8 cellular contexts compared by ENCODE assay signal in the genomic region with DNA sequence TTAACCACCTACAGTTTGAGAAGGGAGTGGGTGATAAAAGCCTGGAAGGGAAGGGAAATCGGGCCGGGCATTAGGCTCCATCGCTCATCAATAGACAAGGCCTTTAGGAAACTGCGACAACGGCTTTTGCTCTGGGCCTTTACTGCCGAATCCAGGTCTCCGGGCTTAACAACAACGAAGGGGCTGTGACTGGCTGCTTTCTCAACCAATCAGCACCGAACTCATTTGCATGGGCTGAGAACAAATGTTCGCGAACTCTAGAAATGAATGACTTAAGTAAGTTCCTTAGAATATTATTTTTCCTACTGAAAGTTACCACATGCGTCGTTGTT. TPM values are rescaled to one million over a fixed set of nuclear protein-coding genes. Genes with fewer than 3 reads are reported as not detected.
A peak's percentile ranks its signal among the peaks of the same experiment; 100 is the strongest.
DNase-seq lines count a peak whose midpoint lies in the region; ATAC-seq, FAIRE-seq and TF ChIP-seq lines count a peak whose summit lies in the region.

No MANE protein-coding gene starts in this region.

- no peak for TF ChIP-seq CTCF in AG10803 (conservative IDR thresholded peaks at IDR 0.05; ENCODE audit: low read length)

- H3K4me3 ChIP-seq in AG10803 (ENCODE audit: low read length), result peak overlapping the region; percentile 88

- CTCF ChIA-PET in activated CD4-positive, alpha-beta T cell treated with anti-CD3 and anti-CD28 coated beads for 36 hours (lab: Charles Lee), result interaction anchor here (0.8 to 11.3 kb wide), 9 partner anchors 18 to 379 kb away, joined by 3 to 237 read pairs (median 9); partner anchors contain the start of genes C1RL, LPCAT3 and SPSB2

- POLR2A ChIA-PET in activated CD4-positive, alpha-beta T cell treated with anti-CD3 and anti-CD28 coated beads for 36 hours (lab: Charles Lee), result interaction anchor here (0.6 to 5.3 kb wide), 37 partner anchors 9 to 875 kb away, joined by 3 to 142 read pairs (median 5); partner anchors contain the start of genes ATN1, C1RL, CDCA3 and COPS7A

- FAIRE-seq in GM19239 (lab: Jason Lieb, UNC), result peak; percentile 87

- peak; percentile 95 for DNase-seq in AG10803 (ENCODE audit: low read depth)
- DNase-seq in GM19239 (ENCODE audit: insufficient read length, low spot score), result peak; percentile 92
- DNase-seq in NCI-H510A (lab: John Stamatoyannopoulos, UW), result peak; percentile 57
- peak; percentile 88 for DNase-seq in activated CD4-positive, alpha-beta T cell treated with anti-CD3 and anti-CD28 coated beads for 36 hours
- peak; percentile 97 for DNase-seq in left kidney (ENCODE audit: low read depth, low spot score)
- peak; percentile 79 for DNase-seq in stimulated activated CD4-positive, alpha-beta T cell treated with anti-CD3 and anti-CD28 coated beads, Interleukin-1b, Interleukin-23, amount 100 ng/mL, for 48 hours

- intact Hi-C loops in activated CD4-positive, alpha-beta T cell treated with anti-CD3 and anti-CD28 coated beads for 36 hours (cut with DNase I, micrococcal nuclease), result loop anchor here (1.0 to 5.0 kb wide), 2 partner anchors 75 to 336 kb away; partner anchors contain the start of genes CHD4 (in 1 of the 2) and LPCAT3 (in 1 of the 2)
- intact Hi-C loops in dendritic cell treated with granulocyte-macrophage colony-stimulating factor and Interleukin-4, amounts not matched to agents 40 ng/mL and 50 ng/mL, for 4 days (cut with micrococcal nuclease), result loop anchor here (5.0 kb wide), 1 partner anchor 169 kb away; no protein-coding TSS in a partner anchor

- H3K4me3 Mint-ChIP-seq in activated CD4-positive, alpha-beta T cell treated with anti-CD3 and anti-CD28 coated beads for 36 hours, result peak overlapping the region; percentile 81
- peak overlapping the region; percentile 70 for H3K4me3 Mint-ChIP-seq in dendritic cell treated with granulocyte-macrophage colony-stimulating factor and Interleukin-4, amounts not matched to agents 40 ng/mL and 50 ng/mL, for 4 days

- peaks cover 23% of the 10 kb centered on the region for H3K36me3 Mint-ChIP-seq in activated CD4-positive, alpha-beta T cell treated with anti-CD3 and anti-CD28 coated beads for 36 hours (ENCODE audit: low read depth)
- H3K36me3 Mint-ChIP-seq in dendritic cell treated with granulocyte-macrophage colony-stimulating factor and Interleukin-4, amounts not matched to agents 40 ng/mL and 50 ng/mL, for 4 days (ENCODE audit: low read depth), result peaks cover 27% of the 10 kb centered on the region

- H3K9me3 Mint-ChIP-seq in activated CD4-positive, alpha-beta T cell treated with anti-CD3 and anti-CD28 coated beads for 36 hours (ENCODE audit: low read depth), result no peaks in the 10 kb centered on the region
- H3K9me3 Mint-ChIP-seq in dendritic cell treated with granulocyte-macrophage colony-stimulating factor and Interleukin-4, amounts not matched to agents 40 ng/mL and 50 ng/mL, for 4 days, result no peaks in the 10 kb centered on the region

- peak overlapping the region; percentile 97 for H3K27ac Mint-ChIP-seq in activated CD4-positive, alpha-beta T cell treated with anti-CD3 and anti-CD28 coated beads for 36 hours
- H3K27ac Mint-ChIP-seq in dendritic cell treated with granulocyte-macrophage colony-stimulating factor and Interleukin-4, amounts not matched to agents 40 ng/mL and 50 ng/mL, for 4 days, result peak overlapping the region; percentile 99

- peaks cover 50% of the 10 kb centered on the region for H3K4me1 Mint-ChIP-seq in activated CD4-positive, alpha-beta T cell treated with anti-CD3 and anti-CD28 coated beads for 36 hours
- peaks cover 70% of the 10 kb centered on the region for H3K4me1 Mint-ChIP-seq in dendritic cell treated with granulocyte-macrophage colony-stimulating factor and Interleukin-4, amounts not matched to agents 40 ng/mL and 50 ng/mL, for 4 days (ENCODE audit: low read depth)

- peak; percentile 35 for ATAC-seq in HG03439 (IDR thresholded peaks at IDR 0.05; ENCODE audit: unreplicated experiment)
- ATAC-seq in activated CD4-positive, alpha-beta T cell treated with anti-CD3 and anti-CD28 coated beads for 36 hours, result peak; percentile 57

- no peaks in the 10 kb centered on the region for H3K27me3 Mint-ChIP-seq in activated CD4-positive, alpha-beta T cell treated with anti-CD3 and anti-CD28 coated beads for 36 hours
- H3K27me3 Mint-ChIP-seq in dendritic cell treated with granulocyte-macrophage colony-stimulating factor and Interleukin-4, amounts not matched to agents 40 ng/mL and 50 ng/mL, for 4 days, result no peaks in the 10 kb centered on the region

RNA-seq across cellular contexts. Expression of gene RNU7-1, which starts 0.3 kb away (rescaled TPM):
- total RNA-seq in activated CD4-positive, alpha-beta T cell treated with anti-CD3 and anti-CD28 coated beads for 36 hours, result not detected

RNA-seq across cellular contexts. Expression of gene C12orf57, which starts 0.5 kb away (rescaled TPM):
- 100 to 1,000 TPM; 189 to 208 TPM for total RNA-seq in activated CD4-positive, alpha-beta T cell treated with anti-CD3 and anti-CD28 coated beads for 36 hours

RNA-seq across cellular contexts. Expression of gene PTPN6, which starts 7.8 kb away (rescaled TPM):
- 100 to 1,000 TPM; 335 to 483 TPM for total RNA-seq in activated CD4-positive, alpha-beta T cell treated with anti-CD3 and anti-CD28 coated beads for 36 hours

RNA-seq across cellular contexts. Expression of gene ATN1, which starts 15.6 kb away (rescaled TPM):
- 10 to 100 TPM; 32.2 to 32.4 TPM for total RNA-seq in activated CD4-positive, alpha-beta T cell treated with anti-CD3 and anti-CD28 coated beads for 36 hours

RNA-seq across cellular contexts. Expression of gene PHB2, which starts 27.1 kb away (rescaled TPM):
- 100 to 1,000 TPM; 398 to 502 TPM for total RNA-seq in activated CD4-positive, alpha-beta T cell treated with anti-CD3 and anti-CD28 coated beads for 36 hours

Comparison
In these comparisons a context has a peak if more than half of its experiments do, and no peak if none do; other contexts are left out.
1. Peak in every context shown above with its lines: DNase-seq, ATAC-seq and H3K4me3 ChIP-seq.